Comparison of ENCODE assay signal across 2 cellular contexts in genomic region chr2:161625996-161626395, GRCh38.
A peak's percentile ranks its signal among the peaks of the same experiment; 100 is the strongest.
TF ChIP-seq lines count a peak whose summit lies in the region.

No MANE protein-coding gene starts in this region.

TF ChIP-seq in H1, 55 proteins besides CTCF, POLR2A, EP300 and RAD21:
- TF ChIP-seq BCL11A (IDR thresholded peaks at IDR 0.05; ENCODE audit: low read depth in 2 of 2, low read length in 2 of 2), result no peak
- TF ChIP-seq SP1 (IDR thresholded peaks at IDR 0.05; ENCODE audit: low read depth, low read length), result peak; percentile 40; the same call in 1 of the 2 replicates

TF ChIP-seq in neural cell, 6 proteins besides CTCF, POLR2A, EP300 and RAD21:
- TF ChIP-seq TAF1 (IDR thresholded peaks at IDR 0.05; ENCODE audit: low read depth), result no peak
